In genomic region chr1:210129759-210130158, GRCh38 we compare ENCODE assay signal across 13 cellular contexts.
DNase-seq lines count a peak whose midpoint lies in the region; ATAC-seq, FAIRE-seq and TF ChIP-seq lines count a peak whose summit lies in the region.
"Had no signal": no experiment of that assay in that cellular context is flagged by ENCODE, and none has a peak within 500 bp of the region (broad histone marks: within the 10 kb centered on the region; RNA-seq: fewer than 3 reads in every experiment).

No MANE protein-coding gene starts in this region.

- no peak overlapping the region for H3K4me3 ChIP-seq in Peyer's patch
- H3K4me3 ChIP-seq: heart left ventricle had no signal

- no peaks in the 10 kb centered on the region for H3K4me1 ChIP-seq in Peyer's patch
- H3K4me1 ChIP-seq: heart left ventricle had no signal

- no peak overlapping the region for H3K27ac Mint-ChIP-seq in stimulated activated effector memory CD8-positive, alpha-beta T cell treated with anti-CD3 and anti-CD28 coated beads, Interleukin-12 subunit alpha, Interleukin-12 subunit beta, amount 100 ng/mL, for 72 hours
- H3K27ac Mint-ChIP-seq: CD8-positive, alpha-beta T cell; nephron had no signal

- no peak for TF ChIP-seq CTCF in Peyer's patch (IDR thresholded peaks at IDR 0.05)

- H3K36me3 ChIP-seq in Peyer's patch = no peaks in the 10 kb centered on the region
- H3K36me3 ChIP-seq: heart left ventricle had no signal

- FAIRE-seq in urothelium cell line (lab: Jason Lieb, UNC) = no peak

- no peaks in the 10 kb centered on the region for H3K9me3 Mint-ChIP-seq in stimulated activated effector memory CD8-positive, alpha-beta T cell treated with anti-CD3 and anti-CD28 coated beads, Interleukin-12 subunit alpha, Interleukin-12 subunit beta, amount 100 ng/mL, for 72 hours
- H3K9me3 Mint-ChIP-seq: CD8-positive, alpha-beta T cell; nephron had no signal

- no peak overlapping the region for H3K27ac ChIP-seq in Peyer's patch
- H3K27ac ChIP-seq: 22Rv1, heart left ventricle had no signal

- H3K9me3 ChIP-seq in Peyer's patch = no peaks in the 10 kb centered on the region
- H3K9me3 ChIP-seq: heart left ventricle had no signal

- no peaks in the 10 kb centered on the region for H3K27me3 ChIP-seq in Peyer's patch

- H3K4me1 Mint-ChIP-seq in stimulated activated effector memory CD8-positive, alpha-beta T cell treated with anti-CD3 and anti-CD28 coated beads, Interleukin-12 subunit alpha, Interleukin-12 subunit beta, amount 100 ng/mL, for 72 hours = no peaks in the 10 kb centered on the region

- DNase-seq in activated CD4-positive, CD25-positive, alpha-beta regulatory T cell (lab: John Stamatoyannopoulos, UW) = no peak
- no peak for DNase-seq in stimulated activated effector memory CD8-positive, alpha-beta T cell treated with anti-CD3 and anti-CD28 coated beads, Interleukin-12 subunit alpha, Interleukin-12 subunit beta, amount 100 ng/mL, for 72 hours (ENCODE audit: low spot score in 2 of 2)
- no peak for DNase-seq in Peyer's patch
- no peak for DNase-seq in OCI-M1 (lab: John Stamatoyannopoulos, UW)
- DNase-seq in urothelium cell line (ENCODE audit: low spot score) = no peak
- DNase-seq: CD8-positive, alpha-beta T cell; central memory CD4-positive, alpha-beta T cell; heart left ventricle had no signal

- H3K4me3 Mint-ChIP-seq in stimulated activated effector memory CD8-positive, alpha-beta T cell treated with anti-CD3 and anti-CD28 coated beads, Interleukin-12 subunit alpha, Interleukin-12 subunit beta, amount 100 ng/mL, for 72 hours = no peak overlapping the region
- H3K4me3 Mint-ChIP-seq: CD8-positive, alpha-beta T cell; nephron had no signal

- no peaks in the 10 kb centered on the region for H3K36me3 Mint-ChIP-seq in stimulated activated effector memory CD8-positive, alpha-beta T cell treated with anti-CD3 and anti-CD28 coated beads, Interleukin-12 subunit alpha, Interleukin-12 subunit beta, amount 100 ng/mL, for 72 hours
- H3K36me3 Mint-ChIP-seq: CD8-positive, alpha-beta T cell had no signal

- no peak for TF ChIP-seq POLR2A in Peyer's patch (IDR thresholded peaks at IDR 0.05)

- peak; percentile 21 to 43 for ATAC-seq in activated CD4-positive, CD25-positive, alpha-beta regulatory T cell treated with anti-CD3 and anti-CD28 coated beads, Interleukin-2, amount 50 U/mL, for 24 hours
- ATAC-seq in GM21529 (IDR thresholded peaks at IDR 0.05; ENCODE audit: unreplicated experiment) = peak; percentile 88
- peak; percentile 68 for ATAC-seq in HG03175 (IDR thresholded peaks at IDR 0.05; ENCODE audit: unreplicated experiment)
- peak; percentile 90 for ATAC-seq in stimulated activated effector memory CD8-positive, alpha-beta T cell treated with anti-CD3 and anti-CD28 coated beads, Interleukin-12 subunit alpha, Interleukin-12 subunit beta, amount 100 ng/mL, for 72 hours
- ATAC-seq: CD8-positive, alpha-beta T cell; heart left ventricle had no signal

Comparison
In these comparisons a context has a peak if more than half of its experiments do, and no peak if none do; other contexts are left out.
1. ATAC-seq: peak in every context shown above with its lines; median percentile 90 in stimulated activated effector memory CD8-positive, alpha-beta T cell treated with anti-CD3 and anti-CD28 coated beads, Interleukin-12 subunit alpha, Interleukin-12 subunit beta, amount 100 ng/mL, for 72 hours; 88 in GM21529; 68 in HG03175; 32 in activated CD4-positive, CD25-positive, alpha-beta regulatory T cell treated with anti-CD3 and anti-CD28 coated beads, Interleukin-2, amount 50 U/mL, for 24 hours.